Comparison of ENCODE assay signal across 14 cellular contexts in the genomic region with DNA sequence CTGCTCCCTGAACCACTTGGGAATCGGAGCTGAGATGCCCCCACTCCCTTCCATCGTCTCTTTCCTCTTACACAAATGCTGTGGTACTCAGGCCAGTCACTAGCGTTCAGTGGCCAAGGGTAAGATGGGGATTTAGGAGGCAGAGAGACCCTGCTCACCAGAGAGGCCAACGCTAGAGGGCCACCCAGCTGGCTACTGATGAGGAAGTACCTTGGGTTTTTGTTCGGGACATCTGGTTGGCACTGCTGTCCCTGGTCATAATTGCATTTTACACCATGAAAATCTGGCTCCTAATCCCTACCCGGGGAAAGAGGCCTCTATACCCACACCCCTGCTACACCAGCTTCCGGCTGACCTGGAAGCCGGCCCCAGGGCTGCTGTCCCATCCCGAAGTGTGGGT. TPM values are rescaled to one million over a fixed set of nuclear protein-coding genes. Genes with fewer than 3 reads are reported as not detected.
A peak's percentile ranks its signal among the peaks of the same experiment; 100 is the strongest.
DNase-seq lines count a peak whose midpoint lies in the region; TF ChIP-seq lines count a peak whose summit lies in the region.
"Had no signal": no experiment of that assay in that cellular context is flagged by ENCODE, and none has a peak within 500 bp of the region (broad histone marks: within the 10 kb centered on the region; RNA-seq: fewer than 3 reads in every experiment).

No MANE protein-coding gene starts in this region.

- H3K27ac Mint-ChIP-seq in activated naive CD8-positive, alpha-beta T cell treated with anti-CD3 and anti-CD28 coated beads for 36 hours: no peak overlapping the region
- H3K27ac Mint-ChIP-seq: B cell; CD4-positive, alpha-beta T cell; GM23338 had no signal

- no peak overlapping the region for H3K9ac ChIP-seq in OCI-LY1 (ENCODE audit: low read length)

- H3K4me3 ChIP-seq in OCI-LY1 (ENCODE audit: low read depth, low read length, poor library complexity, severe bottlenecking) (no peak overlapping the region), osteoblast (ENCODE audit: insufficient read depth, low read length) (no peak overlapping the region)
- H3K4me3 ChIP-seq: GM23338 had no signal

- H3K4me1 ChIP-seq in OCI-LY1 (ENCODE audit: insufficient read depth, low read length, severe bottlenecking): peaks cover 22% of the 10 kb centered on the region
- no peaks in the 10 kb centered on the region for H3K4me1 ChIP-seq in osteoblast (ENCODE audit: insufficient read depth, low read length)

- DNase-seq in G401 (ENCODE audit: low spot score) (peak; percentile 19), caudate nucleus (lab: John Stamatoyannopoulos, UW) (no peak), osteoblast (ENCODE audit: insufficient read length, low spot score, missing footprints) (peak; percentile 71), medulla oblongata (ENCODE audit: extremely low spot score) (no peak), activated gamma-delta T cell treated with Interleukin-2 at 50 U/mL for 16 hours (no peak)
- DNase-seq in activated naive CD8-positive, alpha-beta T cell treated with anti-CD3 and anti-CD28 coated beads for 36 hours: no peak
- DNase-seq: DND-41, NCI-H1436 treated with DMSO at 0.1 percent for 48 hours, NCI-H774, SHP77 treated with DMSO at 0.1 percent for 48 hours had no signal

- H3K27ac ChIP-seq in OCI-LY1 (ENCODE audit: low read depth, low read length, poor library complexity, severe bottlenecking): no peak overlapping the region
- peak overlapping the region; percentile 99 for H3K27ac ChIP-seq in caudate nucleus (ENCODE audit: low read depth, low read length)
- no peak overlapping the region for H3K27ac ChIP-seq in osteoblast (ENCODE audit: low read depth, low read length)

- H3K9me3 Mint-ChIP-seq in activated naive CD8-positive, alpha-beta T cell treated with anti-CD3 and anti-CD28 coated beads for 36 hours: no peaks in the 10 kb centered on the region
- H3K9me3 Mint-ChIP-seq: CD4-positive, alpha-beta T cell; GM23338 had no signal

- TF ChIP-seq CTCF in OCI-LY1 (IDR thresholded peaks at IDR 0.05; ENCODE audit: low read length) (peak; percentile 53), osteoblast (IDR thresholded peaks at IDR 0.05; ENCODE audit: extremely low read depth, low read depth, low read length) (no peak)

- H3K4me2 ChIP-seq in OCI-LY1 (ENCODE audit: low read length): no peak overlapping the region
- H3K4me2 ChIP-seq in osteoblast (ENCODE audit: insufficient read depth, low read length): no peak overlapping the region
- H3K4me2 ChIP-seq: GM23338 had no signal

- H2AFZ ChIP-seq in OCI-LY1 (ENCODE audit: low read length): no peak overlapping the region
- no peak overlapping the region for H2AFZ ChIP-seq in osteoblast (ENCODE audit: low read length)
- H2AFZ ChIP-seq: GM23338 had no signal

- H3K4me3 Mint-ChIP-seq in activated naive CD8-positive, alpha-beta T cell treated with anti-CD3 and anti-CD28 coated beads for 36 hours: no peak overlapping the region
- H3K4me3 Mint-ChIP-seq: B cell; CD4-positive, alpha-beta T cell; GM23338 had no signal

- H4K20me1 ChIP-seq in OCI-LY1 (ENCODE audit: insufficient read depth, low read length) (no peaks in the 10 kb centered on the region), osteoblast (ENCODE audit: insufficient read depth, low read length) (no peaks in the 10 kb centered on the region)

- no peaks in the 10 kb centered on the region for H3K9me2 ChIP-seq in OCI-LY1 (ENCODE audit: low read depth, low read length)

- H3K36me3 ChIP-seq in OCI-LY1 (ENCODE audit: insufficient read depth, low read length): peaks cover 20% of the 10 kb centered on the region
- peaks cover 3% of the 10 kb centered on the region for H3K36me3 ChIP-seq in osteoblast (ENCODE audit: insufficient read depth, low read length)

- peaks cover 21% of the 10 kb centered on the region for H3K4me1 Mint-ChIP-seq in activated naive CD8-positive, alpha-beta T cell treated with anti-CD3 and anti-CD28 coated beads for 36 hours

- H3K27me3 Mint-ChIP-seq in activated naive CD8-positive, alpha-beta T cell treated with anti-CD3 and anti-CD28 coated beads for 36 hours: no peaks in the 10 kb centered on the region
- H3K27me3 Mint-ChIP-seq: B cell; CD4-positive, alpha-beta T cell had no signal

- in situ Hi-C loops in G401 (cut with HindIII; ENCODE audit: low sequenced_read_pairs): no loop called here

- no peaks in the 10 kb centered on the region for H3K79me2 ChIP-seq in OCI-LY1 (ENCODE audit: insufficient read depth, low read length)
- no peaks in the 10 kb centered on the region for H3K79me2 ChIP-seq in osteoblast (ENCODE audit: insufficient read depth, low read length)

- H3F3A ChIP-seq in OCI-LY1 (ENCODE audit: insufficient read depth, low read length): peaks cover 5% of the 10 kb centered on the region

- no peaks in the 10 kb centered on the region for H3K27me3 ChIP-seq in OCI-LY1 (ENCODE audit: insufficient read depth, low read length)
- H3K27me3 ChIP-seq in osteoblast (ENCODE audit: insufficient read depth, low read length): no peaks in the 10 kb centered on the region

- H3K9me3 ChIP-seq in OCI-LY1 (ENCODE audit: low read length) (no peaks in the 10 kb centered on the region), osteoblast (ENCODE audit: low read depth, low read length) (no peaks in the 10 kb centered on the region)

- H3K36me3 Mint-ChIP-seq in activated naive CD8-positive, alpha-beta T cell treated with anti-CD3 and anti-CD28 coated beads for 36 hours: peaks cover 15% of the 10 kb centered on the region

RNA-seq across cellular contexts. Expression of a gene that starts 7.7 kb away (rescaled TPM):
- 2.4 and 3.2 TPM in 2 replicates for total RNA-seq in G401 (2014; rRNA removed; shearing (Covaris generic))
- 0.59 and 2.2 TPM in 2 replicates for total RNA-seq in osteoblast
- 1 to 10 TPM; 5.3 to 6.5 TPM for total RNA-seq in activated naive CD8-positive, alpha-beta T cell treated with anti-CD3 and anti-CD28 coated beads for 36 hours

Comparison
In these comparisons a context has a peak if more than half of its experiments do, and no peak if none do; other contexts are left out.
1. DNase-seq: peak in G401 (single experiment) and osteoblast (single experiment); none in caudate nucleus (0 of 61), activated naive CD8-positive, alpha-beta T cell treated with anti-CD3 and anti-CD28 coated beads for 36 hours (single experiment), medulla oblongata (single experiment) and activated gamma-delta T cell treated with Interleukin-2 at 50 U/mL for 16 hours (single experiment).